19 cellular contexts compared by ENCODE assay signal in the genomic region with DNA sequence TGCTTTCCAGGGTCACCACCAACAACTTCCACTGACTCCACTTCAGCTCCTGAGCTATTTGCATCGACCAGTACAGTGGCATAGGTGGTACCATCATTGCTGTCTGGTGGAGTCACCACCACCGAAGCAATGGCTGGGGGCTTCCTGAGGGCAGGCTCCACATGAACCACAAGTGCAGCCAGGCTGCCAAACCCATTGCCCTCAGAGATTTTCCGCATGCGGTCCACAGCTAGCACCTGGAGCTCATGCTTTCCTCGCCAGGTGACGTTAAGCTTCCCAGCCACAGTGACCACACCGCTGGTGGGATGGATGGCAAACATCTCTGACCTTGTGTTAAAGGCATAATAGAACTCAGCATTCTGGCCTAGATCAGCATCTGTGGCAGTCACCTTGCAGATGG. TPM values are rescaled to one million over a fixed set of nuclear protein-coding genes. Genes with fewer than 3 reads are reported as not detected.
DNase-seq lines count a peak whose midpoint lies in the region; ATAC-seq and TF ChIP-seq lines count a peak whose summit lies in the region.
"Had no signal": no experiment of that assay in that cellular context is flagged by ENCODE, and none has a peak within 500 bp of the region (broad histone marks: within the 10 kb centered on the region; RNA-seq: fewer than 3 reads in every experiment).

No MANE protein-coding gene starts in this region.

- POLR2A ChIA-PET in RWPE1 (lab: Yijun Ruan, JAX; ENCODE audit: low non-redundant PET), result interaction anchor here (1.1 kb wide), 1 partner anchor 84 kb away, joined by 3 read pairs; no protein-coding TSS in a partner anchor

- no peak for ATAC-seq in GM21576 (IDR thresholded peaks at IDR 0.05; ENCODE audit: unreplicated experiment)
- ATAC-seq: HCT116 had no signal

- no peak for TF ChIP-seq CTCF in RWPE1 (conservative IDR thresholded peaks at IDR 0.05; ENCODE audit: low read depth)

- in situ Hi-C loops in ACHN (cut with HindIII; ENCODE audit: low pct_ligation_motif_present, low pct_unique_long_range_greater_than_20kb, low sequenced_read_pairs), result no loop called here

- CTCF ChIA-PET in RWPE1 (lab: Yijun Ruan, JAX), result interaction anchor here (0.7 to 6.0 kb wide), 2 partner anchors 13 to 84 kb away, joined by 4 to 44 read pairs; no protein-coding TSS in a partner anchor

- DNase-seq in RWPE1 (ENCODE audit: low spot score), result no peak
- DNase-seq in epithelial cell of prostate (ENCODE audit: low read depth, low spot score), result no peak
- peak; percentile 81 for DNase-seq in mesenteric fat pad (ENCODE audit: low spot score)
- DNase-seq in HCEC 1CT, result no peak
- DNase-seq in ACHN, result no peak
- DNase-seq: AML-193; BE2C; CD4-positive, alpha-beta T cell; CD8-positive, alpha-beta memory T cell; DMS 273 treated with DMSO at 0.1 percent for 48 hours; DMS79; EL; GDM1; GM23248; H7 had no signal

- H3K27ac ChIP-seq in RWPE1 (peak overlapping the region; percentile 94), epithelial cell of prostate (peak overlapping the region; percentile 95)
- H3K27ac ChIP-seq: 22Rv1; BLaER1 treated with 17β-estradiol and CSF1 and Interleukin-3, amounts not matched to agents 10 nM and 100 nM; GM23248 had no signal

RNA-seq across cellular contexts. Expression of a gene that starts 23.1 kb away (rescaled TPM):
- 0.51 TPM for total RNA-seq in mesenteric fat pad
- total RNA-seq: CD4-positive, alpha-beta T cell; CD8-positive, alpha-beta memory T cell; GM23248 had no signal
